ENCODE assay signal across 23 cellular contexts in genomic region chr5:119379096-119379495, GRCh38. TPM values are rescaled to one million over a fixed set of nuclear protein-coding genes. Genes with fewer than 3 reads are reported as not detected.
DNase-seq lines count a peak whose midpoint lies in the region; ATAC-seq and TF ChIP-seq lines count a peak whose summit lies in the region.
"Had no signal": no experiment of that assay in that cellular context is flagged by ENCODE, and none has a peak within 500 bp of the region (broad histone marks: within the 10 kb centered on the region; RNA-seq: fewer than 3 reads in every experiment).

No MANE protein-coding gene starts in this region.

- ATAC-seq in CD8-positive, alpha-beta T cell: no peak
- ATAC-seq in activated naive CD4-positive, alpha-beta T cell treated with anti-CD3 and anti-CD28 coated beads, Interleukin-2, amount 50 U/mL, for 72 hours: no peak
- no peak for ATAC-seq in naive thymus-derived CD4-positive, alpha-beta T cell
- no peak for ATAC-seq in GM19395 (IDR thresholded peaks at IDR 0.05; ENCODE audit: unreplicated experiment)
- ATAC-seq: left ventricle myocardium superior had no signal

- H3K27me3 ChIP-seq in CD8-positive, alpha-beta T cell (ENCODE audit: insufficient read depth, low read length): no peaks in the 10 kb centered on the region
- no peaks in the 10 kb centered on the region for H3K27me3 ChIP-seq in naive thymus-derived CD4-positive, alpha-beta T cell (ENCODE audit: control insufficient read depth in 2 of 2, insufficient read depth in 2 of 2, low read length in 2 of 2)
- H3K27me3 ChIP-seq: BE2C, brain microvascular endothelial cell, suprapubic skin, vagina had no signal

- peaks cover 4% of the 10 kb centered on the region for H3K36me3 ChIP-seq in CD8-positive, alpha-beta T cell (ENCODE audit: insufficient read depth, low read length)
- no peaks in the 10 kb centered on the region for H3K36me3 ChIP-seq in naive thymus-derived CD4-positive, alpha-beta T cell (ENCODE audit: control insufficient read depth in 2 of 3, insufficient read depth in 3 of 3, low read length in 3 of 3)
- H3K36me3 ChIP-seq: BE2C, brain microvascular endothelial cell, suprapubic skin, vagina had no signal

- intact Hi-C loops in CD8-positive, alpha-beta T cell (cut with DNase I, micrococcal nuclease): no loop called here
- intact Hi-C loops in naive thymus-derived CD4-positive, alpha-beta T cell (cut with micrococcal nuclease): no loop called here

- no peak overlapping the region for H3K4me3 ChIP-seq in CD8-positive, alpha-beta T cell (ENCODE audit: low read depth, low read length)
- H3K4me3 ChIP-seq in naive thymus-derived CD4-positive, alpha-beta T cell (ENCODE audit: low read length): no peak overlapping the region
- no peak overlapping the region for H3K4me3 ChIP-seq in foreskin fibroblast (ENCODE audit: low read depth in 1 of 2, low read length in 2 of 2)
- H3K4me3 ChIP-seq: coronary artery, SK-N-MC, suprapubic skin, vagina had no signal

- H3K36me3 Mint-ChIP-seq in T-helper 2 cell treated with Interferon-gamma antibody and Interleukin-4, amounts not matched to agents 5 μg/mL and 100 μg/mL, for 36 hours (ENCODE audit: low read depth): peaks cover 46% of the 10 kb centered on the region
- H3K36me3 Mint-ChIP-seq in CD8-positive, alpha-beta T cell: peaks cover 31% of the 10 kb centered on the region
- H3K36me3 Mint-ChIP-seq in activated naive CD4-positive, alpha-beta T cell treated with anti-CD3 and anti-CD28 coated beads, Interleukin-2, amount 50 U/mL, for 72 hours: peaks cover 9 to 45% of the 10 kb centered on the region in 2 donors
- H3K36me3 Mint-ChIP-seq in naive thymus-derived CD4-positive, alpha-beta T cell: peaks cover 4 to 19% (median 17%) of the 10 kb centered on the region in 5 donors
- H3K36me3 Mint-ChIP-seq: immature natural killer cell had no signal

- DNase-seq in T-helper 2 cell treated with Interferon-gamma antibody and Interleukin-4, amounts not matched to agents 5 μg/mL and 100 μg/mL, for 36 hours (ENCODE audit: low spot score): no peak
- DNase-seq in T-helper 2 cell (no peak), activated gamma-delta T cell treated with Interleukin-2 at 50 U/mL for 16 hours (no peak), foreskin fibroblast (no peak)
- DNase-seq in CD8-positive, alpha-beta T cell: no peak
- DNase-seq in activated naive CD4-positive, alpha-beta T cell treated with anti-CD3 and anti-CD28 coated beads, Interleukin-2, amount 50 U/mL, for 72 hours (ENCODE audit: low spot score in 2 of 2): no peak
- DNase-seq in naive thymus-derived CD4-positive, alpha-beta T cell: no peak
- DNase-seq: 8988T, BE2C, brain microvascular endothelial cell, DMS 273 treated with DMSO at 0.1 percent for 48 hours, GDM1, immature natural killer cell, left ventricle myocardium superior, MM.1S, NCI-H2171 treated with DMSO at 0.1 percent for 48 hours, NCI-H526, RPMI8226 had no signal

- peaks cover 42% of the 10 kb centered on the region for H3K4me1 ChIP-seq in CD8-positive, alpha-beta T cell (ENCODE audit: insufficient read depth, low read length)
- H3K4me1 ChIP-seq in naive thymus-derived CD4-positive, alpha-beta T cell (ENCODE audit: control insufficient read depth in 2 of 2, insufficient read depth in 2 of 2, low read length in 2 of 2): peaks cover 21 to 77% of the 10 kb centered on the region in 2 donors
- H3K4me1 ChIP-seq: BE2C had no signal

- H3K4me1 Mint-ChIP-seq in T-helper 2 cell treated with Interferon-gamma antibody and Interleukin-4, amounts not matched to agents 5 μg/mL and 100 μg/mL, for 36 hours (ENCODE audit: low read depth): peaks cover 48% of the 10 kb centered on the region
- peaks cover 72% of the 10 kb centered on the region for H3K4me1 Mint-ChIP-seq in CD8-positive, alpha-beta T cell (ENCODE audit: low read depth)
- peaks cover 48 to 90% (median 73%) of the 10 kb centered on the region in 7 donors for H3K4me1 Mint-ChIP-seq in naive thymus-derived CD4-positive, alpha-beta T cell

- POLR2A ChIA-PET in CD8-positive, alpha-beta T cell (lab: Charles Lee): interaction anchor here (0.6 to 1.8 kb wide), 5 partner anchors 9 to 22 kb away, joined by 3 to 5 read pairs (median 3); no protein-coding TSS in a partner anchor
- POLR2A ChIA-PET in naive thymus-derived CD4-positive, alpha-beta T cell (lab: Charles Lee): interaction anchor here (0.9 to 2.6 kb wide), 6 partner anchors 9 to 93 kb away, joined by 3 to 7 read pairs (median 4); no protein-coding TSS in a partner anchor

- no peak overlapping the region for H3K4me3 Mint-ChIP-seq in T-helper 2 cell treated with Interferon-gamma antibody and Interleukin-4, amounts not matched to agents 5 μg/mL and 100 μg/mL, for 36 hours
- H3K4me3 Mint-ChIP-seq in CD8-positive, alpha-beta T cell: no peak overlapping the region
- peak overlapping the region in 6 of 10 donors; percentile 4 to 63 (median 36) for H3K4me3 Mint-ChIP-seq in naive thymus-derived CD4-positive, alpha-beta T cell
- H3K4me3 Mint-ChIP-seq: immature natural killer cell had no signal

- CTCF ChIA-PET in CD8-positive, alpha-beta T cell (lab: Charles Lee): interaction anchor here (0.9 to 3.0 kb wide), 5 partner anchors 19 to 111 kb away, joined by 4 to 10 read pairs (median 6); no protein-coding TSS in a partner anchor
- CTCF ChIA-PET in naive thymus-derived CD4-positive, alpha-beta T cell (lab: Charles Lee): interaction anchor here (0.6 to 1.2 kb wide), 3 partner anchors 55 to 164 kb away, joined by 3 read pairs; no protein-coding TSS in a partner anchor

- H3K9me3 Mint-ChIP-seq in T-helper 2 cell treated with Interferon-gamma antibody and Interleukin-4, amounts not matched to agents 5 μg/mL and 100 μg/mL, for 36 hours: no peaks in the 10 kb centered on the region
- H3K9me3 Mint-ChIP-seq in CD8-positive, alpha-beta T cell: no peaks in the 10 kb centered on the region
- no peaks in the 10 kb centered on the region for H3K9me3 Mint-ChIP-seq in activated naive CD4-positive, alpha-beta T cell treated with anti-CD3 and anti-CD28 coated beads, Interleukin-2, amount 50 U/mL, for 72 hours
- H3K9me3 Mint-ChIP-seq in naive thymus-derived CD4-positive, alpha-beta T cell: peaks cover 0 to 3% (median 0%) of the 10 kb centered on the region in 11 donors
- H3K9me3 Mint-ChIP-seq: immature natural killer cell had no signal

- H3K27me3 Mint-ChIP-seq in T-helper 2 cell treated with Interferon-gamma antibody and Interleukin-4, amounts not matched to agents 5 μg/mL and 100 μg/mL, for 36 hours (ENCODE audit: low read depth): no peaks in the 10 kb centered on the region
- H3K27me3 Mint-ChIP-seq in CD8-positive, alpha-beta T cell (ENCODE audit: low read depth): no peaks in the 10 kb centered on the region
- H3K27me3 Mint-ChIP-seq in naive thymus-derived CD4-positive, alpha-beta T cell: no peaks in the 10 kb centered on the region

- TF ChIP-seq CTCF in CD8-positive, alpha-beta T cell (IDR thresholded peaks at IDR 0.05): no peak
- no peak for TF ChIP-seq CTCF in foreskin fibroblast (IDR thresholded peaks at IDR 0.05; ENCODE audit: low read depth, low read length)

- H3K27ac Mint-ChIP-seq in T-helper 2 cell treated with Interferon-gamma antibody and Interleukin-4, amounts not matched to agents 5 μg/mL and 100 μg/mL, for 36 hours: peak overlapping the region; percentile 9
- peak overlapping the region; percentile 77 for H3K27ac Mint-ChIP-seq in CD8-positive, alpha-beta T cell
- peak overlapping the region; percentile 87 to 90 for H3K27ac Mint-ChIP-seq in activated naive CD4-positive, alpha-beta T cell treated with anti-CD3 and anti-CD28 coated beads, Interleukin-2, amount 50 U/mL, for 72 hours
- H3K27ac Mint-ChIP-seq in naive thymus-derived CD4-positive, alpha-beta T cell: peak overlapping the region; percentile 54 to 91 (median 76)

- no peaks in the 10 kb centered on the region for H3K9me3 ChIP-seq in CD8-positive, alpha-beta T cell (ENCODE audit: low read length)
- H3K9me3 ChIP-seq in naive thymus-derived CD4-positive, alpha-beta T cell (ENCODE audit: control insufficient read depth in 2 of 3, low read length in 3 of 3): no peaks in the 10 kb centered on the region
- H3K9me3 ChIP-seq: BE2C, suprapubic skin, vagina had no signal

- H3K27ac ChIP-seq in CD8-positive, alpha-beta T cell (ENCODE audit: low read depth, low read length): no peak overlapping the region
- H3K27ac ChIP-seq in naive thymus-derived CD4-positive, alpha-beta T cell (ENCODE audit: low read depth, low read length): no peak overlapping the region
- H3K27ac ChIP-seq: brain microvascular endothelial cell, SK-N-MC, suprapubic skin had no signal

RNA-seq across cellular contexts. Expression of gene TNFAIP8, which starts 23.3 kb away (rescaled TPM):
- total RNA-seq in CD8-positive, alpha-beta T cell: 10 to 100 TPM; 62.3 to 63.0 TPM
- total RNA-seq in activated naive CD4-positive, alpha-beta T cell treated with anti-CD3 and anti-CD28 coated beads, Interleukin-2, amount 50 U/mL, for 72 hours: 100 to 1,000 TPM; 110 to 146 TPM
- total RNA-seq in naive thymus-derived CD4-positive, alpha-beta T cell: 100 to 1,000 TPM; 102 to 162 (median 130) TPM
- polyA plus RNA-seq in naive thymus-derived CD4-positive, alpha-beta T cell: 100 to 1,000 TPM; 261 to 285 TPM

Comparison
In these comparisons a context has a peak if more than half of its experiments do, and no peak if none do; other contexts are left out.
1. H3K27ac Mint-ChIP-seq: peak in every context shown above with its lines; median percentile 88 in activated naive CD4-positive, alpha-beta T cell treated with anti-CD3 and anti-CD28 coated beads, Interleukin-2, amount 50 U/mL, for 72 hours; 77 in CD8-positive, alpha-beta T cell; 76 in naive thymus-derived CD4-positive, alpha-beta T cell; 9 in T-helper 2 cell treated with Interferon-gamma antibody and Interleukin-4, amounts not matched to agents 5 μg/mL and 100 μg/mL, for 36 hours.
2. H3K4me3 Mint-ChIP-seq: peak in naive thymus-derived CD4-positive, alpha-beta T cell (6 of 10); none in T-helper 2 cell treated with Interferon-gamma antibody and Interleukin-4, amounts not matched to agents 5 μg/mL and 100 μg/mL, for 36 hours (single experiment) and CD8-positive, alpha-beta T cell (single experiment).